Comparison of ENCODE assay signal across 11 cellular contexts in the genomic region with DNA sequence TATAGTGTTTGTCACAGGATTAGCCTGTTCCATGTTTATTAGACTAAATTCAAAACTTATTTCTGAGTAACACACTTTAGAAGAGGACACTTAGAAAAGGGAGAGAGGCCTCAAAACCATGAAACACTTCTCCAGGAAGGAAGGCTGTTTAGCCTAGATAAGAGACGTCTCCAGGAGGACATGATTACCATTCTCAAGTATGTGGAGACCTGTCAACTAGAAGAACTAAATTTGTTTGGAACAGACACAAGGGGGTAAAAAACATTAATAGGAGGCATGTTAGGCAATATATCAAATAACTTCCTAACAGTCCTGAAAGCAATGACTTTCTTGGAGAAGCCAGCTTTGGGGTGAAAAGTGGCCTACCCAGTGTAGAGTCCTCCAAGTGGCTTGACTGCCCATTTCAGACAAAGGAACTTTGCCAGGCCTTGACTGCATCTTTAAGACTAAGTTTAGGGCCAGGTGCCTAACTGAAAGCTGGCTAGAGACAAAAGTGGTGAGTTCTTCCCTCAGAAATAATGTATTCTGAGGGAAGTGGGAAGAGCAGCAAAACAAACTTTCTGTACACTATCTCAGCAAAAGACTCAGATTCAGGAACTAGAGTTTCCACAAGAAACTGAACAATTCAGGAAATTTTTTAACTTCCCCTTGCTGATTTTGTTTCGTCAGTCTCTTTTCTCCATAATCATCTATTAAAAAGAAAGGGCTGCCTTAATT. TPM values are rescaled to one million over a fixed set of nuclear protein-coding genes. Genes with fewer than 3 reads are reported as not detected.
DNase-seq lines count a peak whose midpoint lies in the region.
"Had no signal": no experiment of that assay in that cellular context is flagged by ENCODE, and none has a peak within 500 bp of the region (broad histone marks: within the 10 kb centered on the region; RNA-seq: fewer than 3 reads in every experiment).

No MANE protein-coding gene starts in this region.

- intact Hi-C loops in activated naive CD4-positive, alpha-beta T cell treated with anti-CD3 and anti-CD28 coated beads for 36 hours (cut with micrococcal nuclease), result no loop called here

- peaks cover 61% of the 10 kb centered on the region for H3K4me1 Mint-ChIP-seq in activated naive CD4-positive, alpha-beta T cell treated with anti-CD3 and anti-CD28 coated beads for 36 hours (ENCODE audit: low read depth)
- peaks cover 65% of the 10 kb centered on the region for H3K4me1 Mint-ChIP-seq in activated naive CD8-positive, alpha-beta T cell treated with anti-CD3 and anti-CD28 coated beads for 36 hours

- H3K27ac Mint-ChIP-seq in activated naive CD4-positive, alpha-beta T cell treated with anti-CD3 and anti-CD28 coated beads for 36 hours, result peak overlapping the region; percentile 41
- peak overlapping the region; percentile 19 for H3K27ac Mint-ChIP-seq in activated naive CD8-positive, alpha-beta T cell treated with anti-CD3 and anti-CD28 coated beads for 36 hours

- CTCF ChIA-PET in activated naive CD4-positive, alpha-beta T cell treated with anti-CD3 and anti-CD28 coated beads for 36 hours (lab: Charles Lee), result interaction anchor here (0.6 to 3.7 kb wide), 3 partner anchors 9 to 362 kb away, joined by 4 to 19 read pairs (median 7); partner anchors contain the start of gene NCOA4

- no peak overlapping the region for H3K4me3 Mint-ChIP-seq in activated naive CD4-positive, alpha-beta T cell treated with anti-CD3 and anti-CD28 coated beads for 36 hours
- no peak overlapping the region for H3K4me3 Mint-ChIP-seq in activated naive CD8-positive, alpha-beta T cell treated with anti-CD3 and anti-CD28 coated beads for 36 hours

- DNase-seq in activated naive CD4-positive, alpha-beta T cell treated with anti-CD3 and anti-CD28 coated beads for 36 hours, result no peak
- DNase-seq in activated naive CD4-positive, alpha-beta T cell treated with anti-CD3 and anti-CD28 coated beads, Interleukin-2, amount 50 U/mL, for 16 hours, result no peak
- no peak for DNase-seq in activated naive CD8-positive, alpha-beta T cell treated with anti-CD3 and anti-CD28 coated beads for 36 hours
- DNase-seq in SHP77 treated with DMSO at 0.1 percent for 48 hours (lab: John Stamatoyannopoulos, UW) (no peak), cerebellar nuclear complex (lab: John Stamatoyannopoulos, UW) (no peak), NCI-H146 (lab: John Stamatoyannopoulos, UW) (no peak)
- DNase-seq: NCI-H187 treated with DMSO at 0.1 percent for 48 hours had no signal

- H3K36me3 Mint-ChIP-seq in activated naive CD4-positive, alpha-beta T cell treated with anti-CD3 and anti-CD28 coated beads for 36 hours (ENCODE audit: low read depth), result peaks cover 17% of the 10 kb centered on the region
- peaks cover 20% of the 10 kb centered on the region for H3K36me3 Mint-ChIP-seq in activated naive CD8-positive, alpha-beta T cell treated with anti-CD3 and anti-CD28 coated beads for 36 hours

- H3K27me3 ChIP-seq in layer of hippocampus (ENCODE audit: control insufficient read depth, insufficient read depth, low read length), result no peaks in the 10 kb centered on the region
- H3K27me3 ChIP-seq: SJSA1 had no signal

- no peaks in the 10 kb centered on the region for H3K9me3 Mint-ChIP-seq in activated naive CD4-positive, alpha-beta T cell treated with anti-CD3 and anti-CD28 coated beads for 36 hours
- no peaks in the 10 kb centered on the region for H3K9me3 Mint-ChIP-seq in activated naive CD8-positive, alpha-beta T cell treated with anti-CD3 and anti-CD28 coated beads for 36 hours

- no peaks in the 10 kb centered on the region for H3K27me3 Mint-ChIP-seq in activated naive CD4-positive, alpha-beta T cell treated with anti-CD3 and anti-CD28 coated beads for 36 hours (ENCODE audit: low read depth)
- no peaks in the 10 kb centered on the region for H3K27me3 Mint-ChIP-seq in activated naive CD8-positive, alpha-beta T cell treated with anti-CD3 and anti-CD28 coated beads for 36 hours

- peak overlapping the region; percentile 52 for H3K27ac ChIP-seq in layer of hippocampus (ENCODE audit: low read depth, low read length)
- peak overlapping the region; percentile 17 for H3K27ac ChIP-seq in temporal lobe (ENCODE audit: low read depth, low read length)
- H3K27ac ChIP-seq: SJSA1 had no signal

RNA-seq across cellular contexts. Expression of gene NCOA4, which starts 11.8 kb away (rescaled TPM):
- total RNA-seq in activated naive CD4-positive, alpha-beta T cell treated with anti-CD3 and anti-CD28 coated beads for 36 hours, result 10 to 100 TPM; 74.2 to 75.0 TPM
- 100 to 1,000 TPM; 109 to 111 TPM for total RNA-seq in activated naive CD8-positive, alpha-beta T cell treated with anti-CD3 and anti-CD28 coated beads for 36 hours
- 149 TPM for total RNA-seq in temporal lobe

RNA-seq across cellular contexts. Expression of gene MSMB, which starts 27.5 kb away (rescaled TPM):
- not detected for total RNA-seq in activated naive CD4-positive, alpha-beta T cell treated with anti-CD3 and anti-CD28 coated beads for 36 hours
- total RNA-seq in activated naive CD8-positive, alpha-beta T cell treated with anti-CD3 and anti-CD28 coated beads for 36 hours, result not detected
- not detected for total RNA-seq in temporal lobe
- total RNA-seq: dermis microvascular lymphatic vessel endothelial cell, SJSA1 had no signal

RNA-seq across cellular contexts. Expression of gene TIMM23, which starts 46.3 kb away (rescaled TPM):
- total RNA-seq in activated naive CD4-positive, alpha-beta T cell treated with anti-CD3 and anti-CD28 coated beads for 36 hours, result 10 to 100 TPM; 52.5 to 54.3 TPM
- 100 to 1,000 TPM; 115 to 117 TPM for total RNA-seq in activated naive CD8-positive, alpha-beta T cell treated with anti-CD3 and anti-CD28 coated beads for 36 hours
- total RNA-seq in temporal lobe, result 43.8 TPM
